12 cellular contexts compared by ENCODE assay signal in the genomic region with DNA sequence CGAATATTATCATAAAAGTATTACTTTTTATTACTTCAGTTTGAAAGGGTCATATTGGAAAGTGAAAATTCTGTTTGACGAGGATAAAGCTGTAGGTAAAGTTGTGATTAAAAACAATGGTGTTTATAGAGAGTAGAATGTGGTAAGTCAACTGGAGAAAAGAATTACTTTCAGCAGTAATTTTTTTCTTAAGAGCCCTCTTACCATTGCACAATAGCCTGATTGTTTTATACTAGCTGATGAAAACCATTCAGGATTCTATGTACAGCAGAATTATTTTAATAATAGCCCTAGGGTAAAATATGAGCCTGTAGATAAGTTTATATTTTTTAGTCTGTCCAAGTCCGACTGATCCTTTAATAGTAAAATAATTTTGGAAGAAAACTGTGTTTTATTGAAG. TPM values are rescaled to one million over a fixed set of nuclear protein-coding genes. Genes with fewer than 3 reads are reported as not detected.
DNase-seq lines count a peak whose midpoint lies in the region; ATAC-seq and TF ChIP-seq lines count a peak whose summit lies in the region.
"Had no signal": no experiment of that assay in that cellular context is flagged by ENCODE, and none has a peak within 500 bp of the region (broad histone marks: within the 10 kb centered on the region; RNA-seq: fewer than 3 reads in every experiment).

No MANE protein-coding gene starts in this region.

- DNase-seq in NCI-H526 treated with DMSO at 0.1 percent for 48 hours (lab: John Stamatoyannopoulos, UW) (peak; percentile 26), natural killer cell (no peak), islet precursor cell (no peak), NCI-H774 (lab: John Stamatoyannopoulos, UW) (no peak)
- no peak for DNase-seq in central memory CD8-positive, alpha-beta T cell (ENCODE audit: low spot score in 2 of 2)
- DNase-seq: EL, mucosa of descending colon, NCI-H146, SHP77 had no signal

- intact Hi-C loops in natural killer cell (cut with micrococcal nuclease) = loop anchor here (2.0 to 10.0 kb wide), 4 partner anchors 16 to 824 kb away; no protein-coding TSS in a partner anchor

- H3K9me3 ChIP-seq in DOHH2 (ENCODE audit: control insufficient read depth, insufficient read depth, low read length) = no peaks in the 10 kb centered on the region
- H3K9me3 ChIP-seq: mucosa of descending colon had no signal

- H3K27me3 Mint-ChIP-seq in central memory CD8-positive, alpha-beta T cell = no peaks in the 10 kb centered on the region
- H3K27me3 Mint-ChIP-seq in natural killer cell (ENCODE audit: low read depth in 2 of 2) = no peaks in the 10 kb centered on the region

- peaks cover 16% of the 10 kb centered on the region for H3F3A ChIP-seq in DOHH2 (ENCODE audit: control insufficient read depth, insufficient read depth)

- H3K27me3 ChIP-seq in DOHH2 (ENCODE audit: control insufficient read depth, low read length) = no peaks in the 10 kb centered on the region

- H3K9me3 Mint-ChIP-seq in central memory CD8-positive, alpha-beta T cell = no peaks in the 10 kb centered on the region
- H3K9me3 Mint-ChIP-seq in natural killer cell = no peaks in the 10 kb centered on the region

- TF ChIP-seq CTCF in DOHH2 (IDR thresholded peaks at IDR 0.05; ENCODE audit: low read depth, low read length, poor library complexity, severe bottlenecking) (no peak), natural killer cell (IDR thresholded peaks at IDR 0.05) (no peak)

- peak overlapping the region; percentile 38 for H3K4me2 ChIP-seq in DOHH2 (ENCODE audit: low read length)

- no peak overlapping the region for H3K27ac ChIP-seq in DOHH2 (ENCODE audit: low read depth, low read length)

- H4K20me1 ChIP-seq in DOHH2 (ENCODE audit: control insufficient read depth, insufficient read depth, low read depth, low read length) = no peaks in the 10 kb centered on the region; the same call in 1 of the 2 replicates

- peak overlapping the region; percentile 31 for H3K27ac Mint-ChIP-seq in central memory CD8-positive, alpha-beta T cell (ENCODE audit: low read depth)
- H3K27ac Mint-ChIP-seq in natural killer cell = peak overlapping the region; percentile 82 to 93

- H3K36me3 ChIP-seq in DOHH2 (ENCODE audit: control insufficient read depth, low read length) = peaks cover 3% of the 10 kb centered on the region; the same call in 1 of the 2 replicates

- H3K4me3 Mint-ChIP-seq in central memory CD8-positive, alpha-beta T cell = peak overlapping the region; percentile 44
- peak overlapping the region; percentile 81 for H3K4me3 Mint-ChIP-seq in natural killer cell

- peaks cover 52% of the 10 kb centered on the region for H3K4me1 ChIP-seq in DOHH2 (ENCODE audit: control insufficient read depth, low read length)

- H3K9me2 ChIP-seq in DOHH2 (replicated peaks; ENCODE audit: control insufficient read depth, low read length) = no peaks in the 10 kb centered on the region

- no peak overlapping the region for H3K4me3 ChIP-seq in DOHH2 (ENCODE audit: low read length)
- H3K4me3 ChIP-seq: mucosa of descending colon had no signal

- H3K4me1 Mint-ChIP-seq in central memory CD8-positive, alpha-beta T cell = peaks cover 71% of the 10 kb centered on the region
- peaks cover 77 to 79% of the 10 kb centered on the region in 2 donors for H3K4me1 Mint-ChIP-seq in natural killer cell

- H3K79me2 ChIP-seq in DOHH2 (ENCODE audit: control insufficient read depth, low read length) = peaks cover 94% of the 10 kb centered on the region

- H3K36me3 Mint-ChIP-seq in central memory CD8-positive, alpha-beta T cell (ENCODE audit: insufficient read depth) = peaks cover 55% of the 10 kb centered on the region
- no peaks in the 10 kb centered on the region for H3K36me3 Mint-ChIP-seq in natural killer cell

- no peak for ATAC-seq in central memory CD8-positive, alpha-beta T cell (replicated peaks; ENCODE audit: extremely low read depth, poor library complexity, severe bottlenecking)
- no peak for ATAC-seq in natural killer cell
- ATAC-seq in HG02588 (IDR thresholded peaks at IDR 0.05; ENCODE audit: unreplicated experiment) = no peak
- no peak for ATAC-seq in GM18511 (IDR thresholded peaks at IDR 0.05; ENCODE audit: unreplicated experiment)

RNA-seq across cellular contexts. Expression of gene CDC42SE2, which starts 16.6 kb away (rescaled TPM):
- 100 to 1,000 TPM; 140 to 183 (median 166) TPM for total RNA-seq in natural killer cell
